9 cellular contexts compared by ENCODE assay signal in genomic region chr10:17910144-17910789, GRCh38. TPM values are rescaled to one million over a fixed set of nuclear protein-coding genes. Genes with fewer than 3 reads are reported as not detected.
DNase-seq lines count a peak whose midpoint lies in the region; ATAC-seq and TF ChIP-seq lines count a peak whose summit lies in the region.
"Had no signal": no experiment of that assay in that cellular context is flagged by ENCODE, and none has a peak within 500 bp of the region (broad histone marks: within the 10 kb centered on the region; RNA-seq: fewer than 3 reads in every experiment).

No MANE protein-coding gene starts in this region.

- DNase-seq in SIG-M5 treated with dmso at 0.1 percent for 504 hours (lab: John Stamatoyannopoulos, UW; ENCODE audit: unreplicated experiment) (peak; percentile 29), SIG-M5 (lab: John Stamatoyannopoulos, UW) (no peak), dermis blood vessel endothelial cell (peak; percentile 59), midbrain (lab: John Stamatoyannopoulos, UW) (peak; percentile 29)
- no peak for DNase-seq in activated CD8-positive, alpha-beta memory T cell treated with anti-CD3 and anti-CD28 coated beads, Interleukin-2, amount 10 ng/mL, durations not matched to agents 7 days and 5 days
- DNase-seq: activated naive CD8-positive, alpha-beta T cell treated with anti-CD3 and anti-CD28 coated beads, Interleukin-2, amount 10 ng/mL, durations not matched to agents 7 days and 5 days had no signal

- no peaks in the 10 kb centered on the region for H3K27me3 Mint-ChIP-seq in activated CD8-positive, alpha-beta memory T cell treated with anti-CD3 and anti-CD28 coated beads, Interleukin-2, amount 10 ng/mL, durations not matched to agents 7 days and 5 days

- TF ChIP-seq CTCF in OCI-LY1 (IDR thresholded peaks at IDR 0.05; ENCODE audit: low read length), result peak; percentile 72

- no peak overlapping the region for H3K4me3 ChIP-seq in OCI-LY1 (ENCODE audit: low read depth, low read length, poor library complexity, severe bottlenecking)

- no peak overlapping the region for H3K27ac Mint-ChIP-seq in activated CD8-positive, alpha-beta memory T cell treated with anti-CD3 and anti-CD28 coated beads, Interleukin-2, amount 10 ng/mL, durations not matched to agents 7 days and 5 days
- H3K27ac Mint-ChIP-seq: activated naive CD8-positive, alpha-beta T cell treated with anti-CD3 and anti-CD28 coated beads, Interleukin-2, amount 10 ng/mL, durations not matched to agents 7 days and 5 days had no signal

- no peaks in the 10 kb centered on the region for H3K36me3 Mint-ChIP-seq in activated CD8-positive, alpha-beta memory T cell treated with anti-CD3 and anti-CD28 coated beads, Interleukin-2, amount 10 ng/mL, durations not matched to agents 7 days and 5 days
- H3K36me3 Mint-ChIP-seq: activated naive CD8-positive, alpha-beta T cell treated with anti-CD3 and anti-CD28 coated beads, Interleukin-2, amount 10 ng/mL, durations not matched to agents 7 days and 5 days had no signal

- no peaks in the 10 kb centered on the region for H3K36me3 ChIP-seq in OCI-LY1 (ENCODE audit: insufficient read depth, low read length)

- CTCF ChIA-PET in activated CD8-positive, alpha-beta memory T cell treated with anti-CD3 and anti-CD28 coated beads, Interleukin-2, amount 10 ng/mL, durations not matched to agents 7 days and 5 days (lab: Charles Lee), result no interaction called here

- no peaks in the 10 kb centered on the region for H3K27me3 ChIP-seq in OCI-LY1 (ENCODE audit: insufficient read depth, low read length)

- H3K9ac ChIP-seq in OCI-LY1 (ENCODE audit: low read length), result no peak overlapping the region

- no peak overlapping the region for H3K27ac ChIP-seq in OCI-LY1 (ENCODE audit: low read depth, low read length, poor library complexity, severe bottlenecking)

- no peaks in the 10 kb centered on the region for H3K79me2 ChIP-seq in OCI-LY1 (ENCODE audit: insufficient read depth, low read length)

- no peaks in the 10 kb centered on the region for H3K4me1 Mint-ChIP-seq in activated CD8-positive, alpha-beta memory T cell treated with anti-CD3 and anti-CD28 coated beads, Interleukin-2, amount 10 ng/mL, durations not matched to agents 7 days and 5 days
- H3K4me1 Mint-ChIP-seq: activated naive CD8-positive, alpha-beta T cell treated with anti-CD3 and anti-CD28 coated beads, Interleukin-2, amount 10 ng/mL, durations not matched to agents 7 days and 5 days had no signal

- H3K9me3 ChIP-seq in OCI-LY1 (ENCODE audit: low read length), result no peaks in the 10 kb centered on the region

- no peak overlapping the region for H3K4me3 Mint-ChIP-seq in activated CD8-positive, alpha-beta memory T cell treated with anti-CD3 and anti-CD28 coated beads, Interleukin-2, amount 10 ng/mL, durations not matched to agents 7 days and 5 days
- H3K4me3 Mint-ChIP-seq: activated naive CD8-positive, alpha-beta T cell treated with anti-CD3 and anti-CD28 coated beads, Interleukin-2, amount 10 ng/mL, durations not matched to agents 7 days and 5 days had no signal

- no peaks in the 10 kb centered on the region for H3F3A ChIP-seq in OCI-LY1 (ENCODE audit: insufficient read depth, low read length)

- H3K9me3 Mint-ChIP-seq in activated CD8-positive, alpha-beta memory T cell treated with anti-CD3 and anti-CD28 coated beads, Interleukin-2, amount 10 ng/mL, durations not matched to agents 7 days and 5 days (ENCODE audit: low read depth), result no peaks in the 10 kb centered on the region
- H3K9me3 Mint-ChIP-seq: activated naive CD8-positive, alpha-beta T cell treated with anti-CD3 and anti-CD28 coated beads, Interleukin-2, amount 10 ng/mL, durations not matched to agents 7 days and 5 days had no signal

- ATAC-seq in HG02759 (IDR thresholded peaks at IDR 0.05; ENCODE audit: unreplicated experiment) (peak; percentile 60), GM19023 (IDR thresholded peaks at IDR 0.05; ENCODE audit: unreplicated experiment) (no peak)
- no peak for ATAC-seq in activated CD8-positive, alpha-beta memory T cell treated with anti-CD3 and anti-CD28 coated beads, Interleukin-2, amount 10 ng/mL, durations not matched to agents 7 days and 5 days

- no peaks in the 10 kb centered on the region for H3K9me2 ChIP-seq in OCI-LY1 (ENCODE audit: low read depth, low read length)

- no peak overlapping the region for H3K4me2 ChIP-seq in OCI-LY1 (ENCODE audit: low read length)

- H2AFZ ChIP-seq in OCI-LY1 (ENCODE audit: low read length), result no peak overlapping the region

- H3K4me1 ChIP-seq in OCI-LY1 (ENCODE audit: insufficient read depth, low read length, severe bottlenecking), result no peaks in the 10 kb centered on the region

- no peaks in the 10 kb centered on the region for H4K20me1 ChIP-seq in OCI-LY1 (ENCODE audit: insufficient read depth, low read length)

RNA-seq across cellular contexts. Expression of gene SLC39A12, which starts 41.5 kb away (rescaled TPM):
- total RNA-seq in dermis blood vessel endothelial cell, result under 0.01 TPM in 1 of 2 replicates, not detected in the other
- total RNA-seq in activated CD8-positive, alpha-beta memory T cell treated with anti-CD3 and anti-CD28 coated beads, Interleukin-2, amount 10 ng/mL, durations not matched to agents 7 days and 5 days, result not detected
- total RNA-seq: activated naive CD8-positive, alpha-beta T cell treated with anti-CD3 and anti-CD28 coated beads, Interleukin-2, amount 10 ng/mL, durations not matched to agents 7 days and 5 days had no signal

Comparison
In these comparisons a context has a peak if more than half of its experiments do, and no peak if none do; other contexts are left out.
1. DNase-seq: peak in SIG-M5 treated with dmso at 0.1 percent for 504 hours (single experiment), dermis blood vessel endothelial cell (single experiment) and midbrain (single experiment); none in SIG-M5 (single experiment) and activated CD8-positive, alpha-beta memory T cell treated with anti-CD3 and anti-CD28 coated beads, Interleukin-2, amount 10 ng/mL, durations not matched to agents 7 days and 5 days (single experiment).